In the genomic region with DNA sequence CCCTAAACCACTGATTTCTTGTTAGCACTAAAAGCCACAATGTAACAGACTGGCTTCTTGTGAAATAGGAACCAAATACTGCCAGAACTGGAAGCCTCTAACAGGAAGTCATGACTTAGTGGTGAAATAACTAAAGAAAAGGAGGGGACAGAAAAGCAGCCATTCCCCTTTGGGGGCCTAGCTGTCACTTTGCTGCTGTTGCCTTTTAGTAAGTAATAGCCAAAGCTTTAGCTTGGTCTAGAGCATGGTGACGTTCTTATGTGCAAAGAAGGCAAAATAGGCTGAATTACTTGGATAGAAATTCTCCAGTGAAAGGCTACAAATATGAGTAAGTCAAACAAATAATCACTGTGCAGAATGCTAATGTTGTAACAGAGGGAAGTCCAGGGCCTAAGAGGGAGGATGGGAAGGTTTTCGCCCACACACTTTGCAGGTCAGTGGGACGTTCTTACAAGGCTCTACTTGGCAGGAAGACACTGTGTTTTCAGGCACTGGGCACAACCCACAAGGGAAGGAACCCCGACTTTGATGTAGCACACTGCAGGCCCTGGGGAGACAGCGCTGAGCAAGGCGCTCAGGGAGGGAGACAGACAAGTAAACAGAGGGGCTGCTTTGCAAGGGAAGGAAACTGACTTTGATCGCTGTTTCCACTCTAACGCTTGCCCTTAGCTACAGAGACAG, we compare ENCODE assay signal across 2 cellular contexts.
TF ChIP-seq lines count a peak whose summit lies in the region.

No MANE protein-coding gene starts in this region.

TF ChIP-seq in liver, 16 proteins besides CTCF, POLR2A, EP300 and RAD21:
- TF ChIP-seq YY1 (IDR thresholded peaks at IDR 0.05) (peak; percentile 48), HNF4A (conservative IDR thresholded peaks at IDR 0.05) (no peak), RXRA (IDR thresholded peaks at IDR 0.05) (peak in 1 of 2 donors; percentile 10), HNF4G (IDR thresholded peaks at IDR 0.05) (no peak), NR2F2 (IDR thresholded peaks at IDR 0.05) (no peak)
- TF ChIP-seq, protein P1, sequence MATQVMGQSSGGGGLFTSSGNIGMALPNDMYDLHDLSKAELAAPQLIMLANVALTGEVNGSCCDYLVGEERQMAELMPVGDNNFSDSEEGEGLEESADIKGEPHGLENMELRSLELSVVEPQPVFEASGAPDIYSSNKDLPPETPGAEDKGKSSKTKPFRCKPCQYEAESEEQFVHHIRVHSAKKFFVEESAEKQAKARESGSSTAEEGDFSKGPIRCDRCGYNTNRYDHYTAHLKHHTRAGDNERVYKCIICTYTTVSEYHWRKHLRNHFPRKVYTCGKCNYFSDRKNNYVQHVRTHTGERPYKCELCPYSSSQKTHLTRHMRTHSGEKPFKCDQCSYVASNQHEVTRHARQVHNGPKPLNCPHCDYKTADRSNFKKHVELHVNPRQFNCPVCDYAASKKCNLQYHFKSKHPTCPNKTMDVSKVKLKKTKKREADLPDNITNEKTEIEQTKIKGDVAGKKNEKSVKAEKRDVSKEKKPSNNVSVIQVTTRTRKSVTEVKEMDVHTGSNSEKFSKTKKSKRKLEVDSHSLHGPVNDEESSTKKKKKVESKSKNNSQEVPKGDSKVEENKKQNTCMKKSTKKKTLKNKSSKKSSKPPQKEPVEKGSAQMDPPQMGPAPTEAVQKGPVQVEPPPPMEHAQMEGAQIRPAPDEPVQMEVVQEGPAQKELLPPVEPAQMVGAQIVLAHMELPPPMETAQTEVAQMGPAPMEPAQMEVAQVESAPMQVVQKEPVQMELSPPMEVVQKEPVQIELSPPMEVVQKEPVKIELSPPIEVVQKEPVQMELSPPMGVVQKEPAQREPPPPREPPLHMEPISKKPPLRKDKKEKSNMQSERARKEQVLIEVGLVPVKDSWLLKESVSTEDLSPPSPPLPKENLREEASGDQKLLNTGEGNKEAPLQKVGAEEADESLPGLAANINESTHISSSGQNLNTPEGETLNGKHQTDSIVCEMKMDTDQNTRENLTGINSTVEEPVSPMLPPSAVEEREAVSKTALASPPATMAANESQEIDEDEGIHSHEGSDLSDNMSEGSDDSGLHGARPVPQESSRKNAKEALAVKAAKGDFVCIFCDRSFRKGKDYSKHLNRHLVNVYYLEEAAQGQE (IDR thresholded peaks at IDR 0.05): no peak

TF ChIP-seq in HepG2, 621 proteins besides CTCF, POLR2A, EP300 and RAD21:
- TF ChIP-seq, protein P2, sequence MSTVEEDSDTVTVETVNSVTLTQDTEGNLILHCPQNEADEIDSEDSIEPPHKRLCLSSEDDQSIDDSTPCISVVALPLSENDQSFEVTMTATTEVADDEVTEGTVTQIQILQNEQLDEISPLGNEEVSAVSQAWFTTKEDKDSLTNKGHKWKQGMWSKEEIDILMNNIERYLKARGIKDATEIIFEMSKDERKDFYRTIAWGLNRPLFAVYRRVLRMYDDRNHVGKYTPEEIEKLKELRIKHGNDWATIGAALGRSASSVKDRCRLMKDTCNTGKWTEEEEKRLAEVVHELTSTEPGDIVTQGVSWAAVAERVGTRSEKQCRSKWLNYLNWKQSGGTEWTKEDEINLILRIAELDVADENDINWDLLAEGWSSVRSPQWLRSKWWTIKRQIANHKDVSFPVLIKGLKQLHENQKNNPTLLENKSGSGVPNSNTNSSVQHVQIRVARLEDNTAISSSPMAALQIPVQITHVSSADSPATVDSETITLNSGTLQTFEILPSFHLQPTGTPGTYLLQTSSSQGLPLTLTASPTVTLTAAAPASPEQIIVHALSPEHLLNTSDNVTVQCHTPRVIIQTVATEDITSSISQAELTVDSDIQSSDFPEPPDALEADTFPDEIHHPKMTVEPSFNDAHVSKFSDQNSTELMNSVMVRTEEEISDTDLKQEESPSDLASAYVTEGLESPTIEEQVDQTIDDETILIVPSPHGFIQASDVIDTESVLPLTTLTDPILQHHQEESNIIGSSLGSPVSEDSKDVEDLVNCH (CRISPR knock-in tag; IDR thresholded peaks at IDR 0.05): no peak
- TF ChIP-seq ZNF3 (CRISPR knock-in tag; IDR thresholded peaks at IDR 0.05): no peak
- no peak for TF ChIP-seq CENPX (CRISPR knock-in tag; IDR thresholded peaks at IDR 0.05)
- no peak for TF ChIP-seq ZNF720 (CRISPR knock-in tag; IDR thresholded peaks at IDR 0.05)
- TF ChIP-seq SALL1 (CRISPR knock-in tag; IDR thresholded peaks at IDR 0.05): no peak
- TF ChIP-seq, protein P3, sequence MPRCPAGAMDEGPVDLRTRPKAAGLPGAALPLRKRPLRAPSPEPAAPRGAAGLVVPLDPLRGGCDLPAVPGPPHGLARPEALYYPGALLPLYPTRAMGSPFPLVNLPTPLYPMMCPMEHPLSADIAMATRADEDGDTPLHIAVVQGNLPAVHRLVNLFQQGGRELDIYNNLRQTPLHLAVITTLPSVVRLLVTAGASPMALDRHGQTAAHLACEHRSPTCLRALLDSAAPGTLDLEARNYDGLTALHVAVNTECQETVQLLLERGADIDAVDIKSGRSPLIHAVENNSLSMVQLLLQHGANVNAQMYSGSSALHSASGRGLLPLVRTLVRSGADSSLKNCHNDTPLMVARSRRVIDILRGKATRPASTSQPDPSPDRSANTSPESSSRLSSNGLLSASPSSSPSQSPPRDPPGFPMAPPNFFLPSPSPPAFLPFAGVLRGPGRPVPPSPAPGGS (CRISPR knock-in tag; IDR thresholded peaks at IDR 0.05): no peak
- TF ChIP-seq ZNF180 (CRISPR knock-in tag; IDR thresholded peaks at IDR 0.05; ENCODE audit: borderline replicate concordance, low read depth): no peak
- TF ChIP-seq MAFF (IDR thresholded peaks at IDR 0.05; ENCODE audit: low read depth, low read length): no peak
- TF ChIP-seq REPIN1 (CRISPR knock-in tag; IDR thresholded peaks at IDR 0.05; ENCODE audit: borderline replicate concordance, low read depth): no peak
- no peak for TF ChIP-seq ZSCAN9 (CRISPR knock-in tag; IDR thresholded peaks at IDR 0.05; ENCODE audit: borderline replicate concordance)
- TF ChIP-seq, protein P4, sequence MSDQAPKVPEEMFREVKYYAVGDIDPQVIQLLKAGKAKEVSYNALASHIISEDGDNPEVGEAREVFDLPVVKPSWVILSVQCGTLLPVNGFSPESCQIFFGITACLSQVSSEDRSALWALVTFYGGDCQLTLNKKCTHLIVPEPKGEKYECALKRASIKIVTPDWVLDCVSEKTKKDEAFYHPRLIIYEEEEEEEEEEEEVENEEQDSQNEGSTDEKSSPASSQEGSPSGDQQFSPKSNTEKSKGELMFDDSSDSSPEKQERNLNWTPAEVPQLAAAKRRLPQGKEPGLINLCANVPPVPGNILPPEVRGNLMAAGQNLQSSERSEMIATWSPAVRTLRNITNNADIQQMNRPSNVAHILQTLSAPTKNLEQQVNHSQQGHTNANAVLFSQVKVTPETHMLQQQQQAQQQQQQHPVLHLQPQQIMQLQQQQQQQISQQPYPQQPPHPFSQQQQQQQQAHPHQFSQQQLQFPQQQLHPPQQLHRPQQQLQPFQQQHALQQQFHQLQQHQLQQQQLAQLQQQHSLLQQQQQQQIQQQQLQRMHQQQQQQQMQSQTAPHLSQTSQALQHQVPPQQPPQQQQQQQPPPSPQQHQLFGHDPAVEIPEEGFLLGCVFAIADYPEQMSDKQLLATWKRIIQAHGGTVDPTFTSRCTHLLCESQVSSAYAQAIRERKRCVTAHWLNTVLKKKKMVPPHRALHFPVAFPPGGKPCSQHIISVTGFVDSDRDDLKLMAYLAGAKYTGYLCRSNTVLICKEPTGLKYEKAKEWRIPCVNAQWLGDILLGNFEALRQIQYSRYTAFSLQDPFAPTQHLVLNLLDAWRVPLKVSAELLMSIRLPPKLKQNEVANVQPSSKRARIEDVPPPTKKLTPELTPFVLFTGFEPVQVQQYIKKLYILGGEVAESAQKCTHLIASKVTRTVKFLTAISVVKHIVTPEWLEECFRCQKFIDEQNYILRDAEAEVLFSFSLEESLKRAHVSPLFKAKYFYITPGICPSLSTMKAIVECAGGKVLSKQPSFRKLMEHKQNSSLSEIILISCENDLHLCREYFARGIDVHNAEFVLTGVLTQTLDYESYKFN (CRISPR knock-in tag; conservative IDR thresholded peaks at IDR 0.05): no peak
- TF ChIP-seq PHF21A (CRISPR knock-in tag; IDR thresholded peaks at IDR 0.05): no peak
- TF ChIP-seq ZNF841 (CRISPR knock-in tag; IDR thresholded peaks at IDR 0.05; ENCODE audit: borderline replicate concordance): no peak
- TF ChIP-seq, protein P5, sequence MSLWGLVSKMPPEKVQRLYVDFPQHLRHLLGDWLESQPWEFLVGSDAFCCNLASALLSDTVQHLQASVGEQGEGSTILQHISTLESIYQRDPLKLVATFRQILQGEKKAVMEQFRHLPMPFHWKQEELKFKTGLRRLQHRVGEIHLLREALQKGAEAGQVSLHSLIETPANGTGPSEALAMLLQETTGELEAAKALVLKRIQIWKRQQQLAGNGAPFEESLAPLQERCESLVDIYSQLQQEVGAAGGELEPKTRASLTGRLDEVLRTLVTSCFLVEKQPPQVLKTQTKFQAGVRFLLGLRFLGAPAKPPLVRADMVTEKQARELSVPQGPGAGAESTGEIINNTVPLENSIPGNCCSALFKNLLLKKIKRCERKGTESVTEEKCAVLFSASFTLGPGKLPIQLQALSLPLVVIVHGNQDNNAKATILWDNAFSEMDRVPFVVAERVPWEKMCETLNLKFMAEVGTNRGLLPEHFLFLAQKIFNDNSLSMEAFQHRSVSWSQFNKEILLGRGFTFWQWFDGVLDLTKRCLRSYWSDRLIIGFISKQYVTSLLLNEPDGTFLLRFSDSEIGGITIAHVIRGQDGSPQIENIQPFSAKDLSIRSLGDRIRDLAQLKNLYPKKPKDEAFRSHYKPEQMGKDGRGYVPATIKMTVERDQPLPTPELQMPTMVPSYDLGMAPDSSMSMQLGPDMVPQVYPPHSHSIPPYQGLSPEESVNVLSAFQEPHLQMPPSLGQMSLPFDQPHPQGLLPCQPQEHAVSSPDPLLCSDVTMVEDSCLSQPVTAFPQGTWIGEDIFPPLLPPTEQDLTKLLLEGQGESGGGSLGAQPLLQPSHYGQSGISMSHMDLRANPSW (CRISPR knock-in tag; IDR thresholded peaks at IDR 0.05; ENCODE audit: borderline replicate concordance): no peak
- TF ChIP-seq SMARCE1 (IDR thresholded peaks at IDR 0.05; ENCODE audit: borderline replicate concordance): no peak
- no peak for TF ChIP-seq HNF4G (IDR thresholded peaks at IDR 0.05; ENCODE audit: borderline replicate concordance, low read depth, low read length)
- TF ChIP-seq HNF4G (CRISPR knock-in tag; IDR thresholded peaks at IDR 0.05; ENCODE audit: borderline replicate concordance, low read depth): no peak
